27 cellular contexts compared by ENCODE assay signal in genomic region chr10:57460540-57460939, GRCh38.
"Had no signal": no experiment of that assay in that cellular context is flagged by ENCODE, and none has a peak within 500 bp of the region (broad histone marks: within the 10 kb centered on the region; RNA-seq: fewer than 3 reads in every experiment).

No MANE protein-coding gene starts in this region.

- H3K9me3 Mint-ChIP-seq: dendritic cell treated with granulocyte-macrophage colony-stimulating factor and Interleukin-4, amounts not matched to agents 40 ng/mL and 50 ng/mL, for 4 days; endodermal cell had no signal

- H3K4me1 ChIP-seq: colonic mucosa, esophagus squamous epithelium, gastrocnemius medialis, heart right ventricle, left lung, lower lobe of right lung had no signal

- FAIRE-seq: endometrium, islet of Langerhans, keratinocyte had no signal

- H3K9me3 ChIP-seq: colonic mucosa, esophagus squamous epithelium, gastrocnemius medialis, heart right ventricle, left lung, lower lobe of right lung had no signal

- H3K4me3 ChIP-seq: colonic mucosa, esophagus squamous epithelium, gastrocnemius medialis, heart right ventricle, left lung, lower lobe of right lung had no signal

- H3K27me3 ChIP-seq: colonic mucosa, esophagus squamous epithelium, gastrocnemius medialis, heart right ventricle, left lung had no signal

- H3K4me3 Mint-ChIP-seq: dendritic cell treated with granulocyte-macrophage colony-stimulating factor and Interleukin-4, amounts not matched to agents 40 ng/mL and 50 ng/mL, for 4 days; effector memory CD8-positive, alpha-beta T cell; endodermal cell; naive thymus-derived CD4-positive, alpha-beta T cell had no signal

- H3K4me1 Mint-ChIP-seq: endodermal cell; naive thymus-derived CD4-positive, alpha-beta T cell had no signal

- H3K27ac Mint-ChIP-seq: dendritic cell treated with granulocyte-macrophage colony-stimulating factor and Interleukin-4, amounts not matched to agents 40 ng/mL and 50 ng/mL, for 4 days; effector memory CD8-positive, alpha-beta T cell; endodermal cell; naive thymus-derived CD4-positive, alpha-beta T cell had no signal

- H3K27ac ChIP-seq: colonic mucosa, epithelial cell of prostate, esophagus squamous epithelium, gastrocnemius medialis, heart right ventricle, left lung, lower lobe of right lung had no signal

- H3K36me3 Mint-ChIP-seq: naive thymus-derived CD4-positive, alpha-beta T cell had no signal

- DNase-seq: colonic mucosa; cortex of kidney; effector CD8-positive, alpha-beta T cell; effector memory CD8-positive, alpha-beta T cell; endodermal cell; erythroblast; esophagus squamous epithelium; foreskin fibroblast; foreskin melanocyte; gastrocnemius medialis; glutamatergic neuron; head of caudate nucleus; heart right ventricle; hippocampal formation; left cardiac atrium; left lung; left ventricle myocardium superior; lower lobe of right lung; mesendoderm; midbrain; naive thymus-derived CD4-positive, alpha-beta T cell had no signal

- H3K36me3 ChIP-seq: colonic mucosa, esophagus squamous epithelium, gastrocnemius medialis, heart right ventricle, left lung, lower lobe of right lung had no signal

- ATAC-seq: effector memory CD8-positive, alpha-beta T cell; esophagus mucosa; gastrocnemius medialis; heart right ventricle; left cardiac atrium; left lung; left ventricle myocardium superior; lower lobe of right lung; naive thymus-derived CD4-positive, alpha-beta T cell had no signal

- H3K27me3 Mint-ChIP-seq: dendritic cell treated with granulocyte-macrophage colony-stimulating factor and Interleukin-4, amounts not matched to agents 40 ng/mL and 50 ng/mL, for 4 days; effector memory CD8-positive, alpha-beta T cell; naive thymus-derived CD4-positive, alpha-beta T cell had no signal
